In the genomic region with DNA sequence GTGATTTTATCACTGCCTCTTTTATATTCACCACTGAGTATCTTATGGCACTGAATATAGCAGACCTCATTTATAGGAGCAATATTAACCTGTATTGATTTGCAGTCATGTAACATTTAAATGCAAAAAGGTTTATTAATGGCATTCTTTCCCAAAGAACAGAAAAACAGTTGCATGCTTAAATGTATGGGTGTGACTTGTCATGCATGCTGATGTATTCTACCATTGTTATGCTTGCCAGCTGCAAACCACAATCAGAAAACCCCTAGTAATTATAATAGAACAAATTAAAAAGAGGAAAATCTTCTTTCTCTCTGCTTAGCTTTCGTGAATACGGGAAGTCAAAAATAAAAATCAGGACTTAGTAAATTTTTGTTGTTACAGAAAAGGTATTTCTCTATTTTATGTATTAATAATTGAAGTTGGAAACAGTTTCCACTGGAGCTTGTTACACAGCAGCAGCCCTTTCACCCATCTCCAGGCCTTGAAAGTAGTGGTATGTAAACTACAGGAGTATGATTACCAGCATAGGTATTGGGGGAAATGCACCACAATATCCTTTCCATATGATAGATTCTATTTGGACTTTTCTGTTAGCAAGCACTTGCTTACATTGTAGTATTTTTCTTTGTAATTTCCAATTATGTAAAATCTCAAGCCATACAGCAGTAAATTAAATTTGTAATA, we compare ENCODE assay signal across 28 cellular contexts.
"Had no signal": no experiment of that assay in that cellular context is flagged by ENCODE, and none has a peak within 500 bp of the region (broad histone marks: within the 10 kb centered on the region; RNA-seq: fewer than 3 reads in every experiment).

No MANE protein-coding gene starts in this region.

- H3K36me3 ChIP-seq: left ventricle myocardium inferior, neural progenitor cell, ovary, stomach, thyroid gland, transverse colon, upper lobe of left lung, vagina had no signal

- H3K36me3 Mint-ChIP-seq: mesothelial cell of epicardium; naive B cell; natural killer cell; neural progenitor cell; stimulated activated naive B cell treated with anti-CD40 and anti-IgM and Interleukin-4, amounts not matched to agents 10 μg/mL and 1 μg/mL and 100 μg/mL, for 72 hours had no signal

- ATAC-seq: natural killer cell; right cardiac atrium; sciatic nerve; stimulated activated naive B cell treated with anti-CD40 and anti-IgM and Interleukin-4, amounts not matched to agents 10 μg/mL and 1 μg/mL and 100 μg/mL, for 72 hours; stimulated activated naive CD8-positive, alpha-beta T cell treated with anti-CD3 and anti-CD28 coated beads, Interleukin-15, Interleukin-2, amounts not matched to agents 100 U/mL and 50 U/mL, for 24 hours had no signal

- H3K4me3 Mint-ChIP-seq: mesothelial cell of epicardium; naive B cell; natural killer cell; nephron progenitor cell; neural progenitor cell; stimulated activated naive B cell treated with anti-CD40 and anti-IgM and Interleukin-4, amounts not matched to agents 10 μg/mL and 1 μg/mL and 100 μg/mL, for 72 hours had no signal

- H3K9ac ChIP-seq: neural progenitor cell had no signal

- H3K27me3 ChIP-seq: neural progenitor cell, ovary, stomach, testis, thyroid gland, transverse colon, upper lobe of left lung, vagina had no signal

- DNase-seq: hypothalamus; islet precursor cell; left ventricle myocardium inferior; mesendoderm; naive B cell; natural killer cell; nephron progenitor cell; ovary; retina; right cardiac atrium; stimulated activated CD4-positive, alpha-beta T cell treated with anti-CD3 and anti-CD28 coated beads, Interleukin-12 subunit alpha, Interleukin-12 subunit beta, amount 100 ng/mL, for 4 hours; stimulated activated CD4-positive, alpha-beta T cell treated with anti-CD3 and anti-CD28 coated beads, Interleukin-15, amount 100 ng/mL, for 24 hours; stimulated activated CD4-positive, alpha-beta T cell treated with anti-CD3 and anti-CD28 coated beads, Interleukin-2, amount 100 ng/mL, for 24 hours; stimulated activated CD4-positive, alpha-beta T cell treated with anti-CD3 and anti-CD28 coated beads, Interleukin-4, amount 100 ng/mL, for 1 hour; stimulated activated naive B cell treated with anti-CD40 and anti-IgM and Interleukin-4, amounts not matched to agents 10 μg/mL and 1 μg/mL and 100 μg/mL, for 72 hours; stimulated activated naive CD8-positive, alpha-beta T cell treated with anti-CD3 and anti-CD28 coated beads, Interleukin-15, Interleukin-2, amounts not matched to agents 100 U/mL and 50 U/mL, for 24 hours; stomach; testis; thyroid gland; transverse colon; upper lobe of left lung had no signal

- H3K4me3 ChIP-seq: left ventricle myocardium inferior, lung, neural progenitor cell, ovary, skin epidermis, stomach, testis, thyroid gland, transverse colon, upper lobe of left lung, vagina had no signal

- H3K27ac Mint-ChIP-seq: mesothelial cell of epicardium; naive B cell; natural killer cell; nephron progenitor cell; neural progenitor cell; progenitor cell of endocrine pancreas; stimulated activated naive B cell treated with anti-CD40 and anti-IgM and Interleukin-4, amounts not matched to agents 10 μg/mL and 1 μg/mL and 100 μg/mL, for 72 hours had no signal

- H3K9me3 Mint-ChIP-seq: neural progenitor cell had no signal

- H3K27me3 Mint-ChIP-seq: naive B cell; progenitor cell of endocrine pancreas; stimulated activated naive B cell treated with anti-CD40 and anti-IgM and Interleukin-4, amounts not matched to agents 10 μg/mL and 1 μg/mL and 100 μg/mL, for 72 hours had no signal

- H2AFZ ChIP-seq: neural progenitor cell had no signal

- H3K9me3 ChIP-seq: ovary, stomach, testis, thyroid gland, transverse colon, upper lobe of left lung, vagina had no signal

- H3K4me1 Mint-ChIP-seq: mesothelial cell of epicardium; naive B cell; natural killer cell; nephron progenitor cell; neural progenitor cell; stimulated activated naive B cell treated with anti-CD40 and anti-IgM and Interleukin-4, amounts not matched to agents 10 μg/mL and 1 μg/mL and 100 μg/mL, for 72 hours had no signal

- H3K27ac ChIP-seq: left ventricle myocardium inferior, neural progenitor cell, ovary, skin epidermis, stomach, testis, thyroid gland, transverse colon, upper lobe of left lung, vagina had no signal

- H3K4me1 ChIP-seq: left ventricle myocardium inferior, neural progenitor cell, stomach, testis, thyroid gland, transverse colon, upper lobe of left lung, vagina had no signal
